In the genomic region with DNA sequence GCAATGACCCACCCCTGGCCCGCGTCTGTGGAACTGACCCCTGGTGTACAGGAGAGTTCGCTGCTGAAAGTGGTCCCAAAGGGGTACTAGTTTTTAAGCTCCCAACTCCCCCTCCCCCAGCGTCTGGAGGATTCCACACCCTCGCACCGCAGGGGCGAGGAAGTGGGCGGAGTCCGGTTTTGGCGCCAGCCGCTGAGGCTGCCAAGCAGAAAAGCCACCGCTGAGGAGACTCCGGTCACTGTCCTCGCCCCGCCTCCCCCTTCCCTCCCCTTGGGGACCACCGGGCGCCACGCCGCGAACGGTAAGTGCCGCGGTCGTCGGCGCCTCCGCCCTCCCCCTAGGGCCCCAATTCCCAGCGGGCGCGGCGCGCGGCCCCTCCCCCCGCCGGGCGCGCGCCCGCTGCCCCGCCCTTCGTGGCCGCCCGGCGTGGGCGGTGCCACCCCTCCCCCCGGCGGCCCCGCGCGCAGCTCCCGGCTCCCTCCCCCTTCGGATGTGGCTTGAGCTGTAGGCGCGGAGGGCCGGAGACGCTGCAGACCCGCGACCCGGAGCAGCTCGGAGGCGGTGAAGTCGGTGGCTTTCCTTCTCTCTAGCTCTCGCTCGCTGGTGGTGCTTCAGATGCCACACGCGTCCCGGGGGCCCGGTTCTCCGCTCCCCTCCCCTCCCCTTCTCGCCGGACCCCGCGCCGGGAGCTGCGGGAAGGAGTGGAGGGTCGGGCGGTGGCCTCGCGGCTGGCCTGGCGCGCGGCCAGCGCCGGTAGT, we compare ENCODE assay signal across 8 cellular contexts. TPM values are rescaled to one million over a fixed set of nuclear protein-coding genes. Genes with fewer than 3 reads are reported as not detected.
DNase-seq lines count a peak whose midpoint lies in the region; ATAC-seq, FAIRE-seq and TF ChIP-seq lines count a peak whose summit lies in the region.

A gene (plus strand): TSS at position 485 of the 758 bp plus-strand sequence. CDS start 1,254 bp downstream, outside the sequence.

- no peak for FAIRE-seq in H1 (lab: Jason Lieb, UNC)

- H4K8ac ChIP-seq in H1 (ENCODE audit: extremely low read depth, insufficient read depth, low read length), result peak within 1 kb of the TSS; percentile 100
- H4K8ac ChIP-seq in mesenchymal stem cell (ENCODE audit: low read length), result peak within 1 kb of the TSS; percentile 89

- H3K9ac ChIP-seq in H1 (replicated peaks in 1 of 4; ENCODE audit: extremely low read depth in 1 of 4, low read depth in 3 of 4, low read length in 3 of 4) (peak within 1 kb of the TSS; percentile 92 to 100 (median 100)), mesenchymal stem cell (ENCODE audit: low read length) (peak within 1 kb of the TSS; percentile 100)

- H3K79me1 ChIP-seq in H1 (ENCODE audit: low read depth, low read length), result no peaks in the 10 kb centered on the region
- H3K79me1 ChIP-seq in mesenchymal stem cell (replicated peaks; ENCODE audit: low read length, poor library complexity, severe bottlenecking), result no peaks in the 10 kb centered on the region

- H3K4me3 ChIP-seq in H1 (ENCODE audit: extremely low read depth in 1 of 4, insufficient read depth in 2 of 4, low read depth in 3 of 4, low read length in 4 of 4), result peak within 1 kb of the TSS; percentile 98 to 99 (median 98)
- H3K4me3 ChIP-seq in mesenchymal stem cell (ENCODE audit: insufficient read depth in 1 of 2, low read depth in 1 of 2, low read length in 2 of 2), result peak within 1 kb of the TSS; percentile 93 to 100

- H3K23ac ChIP-seq in H1 (ENCODE audit: insufficient read length), result no peak within 1 kb of the TSS
- peak within 1 kb of the TSS in 1 of 2 experiments; percentile 98 for H3K23ac ChIP-seq in mesenchymal stem cell (ENCODE audit: low read length in 2 of 2)

- peak within 1 kb of the TSS; percentile 96 for H3K4ac ChIP-seq in H1 (replicated peaks; ENCODE audit: insufficient read length, low read depth, low read length)
- H3K4ac ChIP-seq in mesenchymal stem cell (ENCODE audit: low read depth in 1 of 2, low read length in 2 of 2), result peak within 1 kb of the TSS; percentile 99 to 100

- DNase-seq in COLO668 (lab: John Stamatoyannopoulos, UW; ENCODE audit: unreplicated experiment) (peak; percentile 98), HT1080 (ENCODE audit: low read depth) (peak; percentile 87), NOMO-1 treated with DMSO at 0.1 percent for 48 hours (lab: John Stamatoyannopoulos, UW; ENCODE audit: unreplicated experiment) (peak; percentile 95), H1 (ENCODE audit: low read depth in 1 of 2, low spot score in 2 of 2) (peak; percentile 91 to 95), mesenchymal stem cell (peak; percentile 92)
- DNase-seq in activated CD8-positive, alpha-beta memory T cell treated with anti-CD3 and anti-CD28 coated beads for 4 hours (ENCODE audit: low read depth in 2 of 2), result peak; percentile 74 to 76
- peak; percentile 78 for DNase-seq in stimulated activated CD8-positive, alpha-beta memory T cell treated with anti-CD3 and anti-CD28 coated beads, Interleukin-12 subunit alpha, Interleukin-12 subunit beta, amount 100 ng/mL, for 4 hours (ENCODE audit: low read depth)

- H3K79me2 ChIP-seq in H1 (ENCODE audit: control insufficient read depth in 1 of 2, insufficient read depth in 2 of 2, low read length in 2 of 2), result peaks cover 62 to 89% of the 10 kb centered on the region in 2 experiments

- H3K27me3 ChIP-seq in H1 (replicated peaks in 1 of 4; ENCODE audit: control insufficient read depth in 3 of 4, extremely low read depth in 1 of 4, insufficient read depth in 3 of 4, low read length in 3 of 4) (no peaks in the 10 kb centered on the region), mesenchymal stem cell (ENCODE audit: control insufficient read depth in 1 of 2, insufficient read depth in 1 of 2, low read length in 2 of 2) (no peaks in the 10 kb centered on the region)

- no peak within 1 kb of the TSS for H2AFZ ChIP-seq in H1 (ENCODE audit: low read length)
- H2AFZ ChIP-seq in mesenchymal stem cell (ENCODE audit: low read depth, low read length), result no peak within 1 kb of the TSS

- peaks cover 3% of the 10 kb centered on the region; the same call in 1 of the 2 replicates for H3K23me2 ChIP-seq in H1 (ENCODE audit: low read depth, low read length)

- TF ChIP-seq RAD21 in H1 (IDR thresholded peaks at IDR 0.05 in 1 of 2, conservative IDR thresholded peaks at IDR 0.05 in 1 of 2; ENCODE audit: low read depth in 2 of 2, low read length in 2 of 2), result no peak

- H2BK15ac ChIP-seq in H1 (ENCODE audit: low read length), result peak within 1 kb of the TSS; percentile 47; the same call in 1 of the 2 replicates
- H2BK15ac ChIP-seq in mesenchymal stem cell (ENCODE audit: low read depth, poor library complexity, severe bottlenecking), result peak within 1 kb of the TSS; percentile 93

- POLR2A ChIA-PET in H1 (lab: Charles Lee; ENCODE audit: partially characterized antibody), result interaction anchor here (0.6 to 13.1 kb wide), 37 partner anchors 11 to 366 kb away, joined by 3 to 578 read pairs (median 4); a partner anchor contains a TSS

- peaks cover 19 to 44% of the 10 kb centered on the region in 2 experiments for H4K20me1 ChIP-seq in H1 (replicated peaks in 1 of 2; ENCODE audit: control insufficient read depth in 1 of 2, insufficient read depth in 2 of 2, low read length in 2 of 2)

- TF ChIP-seq CTCF in H1 (IDR thresholded peaks at IDR 0.05; ENCODE audit: control extremely low read depth in 1 of 3, insufficient read depth in 1 of 3, low read depth in 1 of 3, low read length in 3 of 3), result no peak

- no peak within 1 kb of the TSS; the same call in 1 of the 2 replicates for H2BK12ac ChIP-seq in H1 (ENCODE audit: low read depth, low read length)
- H2BK12ac ChIP-seq in mesenchymal stem cell (ENCODE audit: low read length in 2 of 2), result peak within 1 kb of the TSS; percentile 28 to 91

- peak within 1 kb of the TSS; percentile 97 for H3K56ac ChIP-seq in H1 (replicated peaks; ENCODE audit: insufficient read length, low read depth, low read length)

- H2AK5ac ChIP-seq in H1 (ENCODE audit: low read depth, low read length) (no peak within 1 kb of the TSS), mesenchymal stem cell (ENCODE audit: low read length, severe bottlenecking) (peak within 1 kb of the TSS; percentile 64)

- ATAC-seq in GM21360 (IDR thresholded peaks at IDR 0.05; ENCODE audit: unreplicated experiment), result peak; percentile 48

- H3K27ac ChIP-seq in H1 (ENCODE audit: low read depth, low read length), result peak within 1 kb of the TSS; percentile 99
- H3K27ac ChIP-seq in mesenchymal stem cell (ENCODE audit: low read length, poor library complexity, severe bottlenecking), result peak within 1 kb of the TSS; percentile 100

- peaks cover 10 to 51% (median 28%) of the 10 kb centered on the region in 4 experiments for H3K36me3 ChIP-seq in H1 (ENCODE audit: control insufficient read depth in 2 of 4, insufficient read depth in 4 of 4, low read length in 3 of 4)
- H3K36me3 ChIP-seq in mesenchymal stem cell (ENCODE audit: control insufficient read depth in 1 of 2, insufficient read depth in 2 of 2, low read depth in 1 of 2, low read length in 2 of 2), result peaks cover 0 to 48% of the 10 kb centered on the region in 2 experiments

- TF ChIP-seq POLR2A in H1 (IDR thresholded peaks at IDR 0.05; ENCODE audit: control extremely low read depth in 1 of 2, low read depth in 2 of 2, low read length in 2 of 2), result peak; percentile 73 to 78; a peak in 2 of 3 replicates

- H3K18ac ChIP-seq in H1 (ENCODE audit: extremely low read depth, low read length) (peak within 1 kb of the TSS; percentile 94), mesenchymal stem cell (ENCODE audit: low read depth in 1 of 2, low read length in 2 of 2) (peak within 1 kb of the TSS; percentile 99 to 100)

- H4K5ac ChIP-seq in H1 (ENCODE audit: insufficient read length, low read depth, low read length), result peak within 1 kb of the TSS; percentile 93

- TF ChIP-seq EP300 in H1 (IDR thresholded peaks at IDR 0.05; ENCODE audit: borderline replicate concordance in 1 of 2, low read depth in 2 of 2, low read length in 2 of 2), result peak in 1 of 2 experiments; percentile 13; a peak in 1 of 3 replicates

- H2BK5ac ChIP-seq in H1 (ENCODE audit: low read depth, low read length), result peak within 1 kb of the TSS; percentile 100
- H2BK5ac ChIP-seq in mesenchymal stem cell (ENCODE audit: low read depth, low read length, poor library complexity, severe bottlenecking), result peak within 1 kb of the TSS; percentile 95

- H3K4me1 ChIP-seq in H1 (replicated peaks in 1 of 4; ENCODE audit: control insufficient read depth in 3 of 4, insufficient read depth in 4 of 4, low read length in 3 of 4) (peaks cover 0 to 9% (median 3%) of the 10 kb centered on the region in 4 experiments; a peak in 3 of 7 replicates), mesenchymal stem cell (ENCODE audit: control insufficient read depth, insufficient read depth, low read depth, low read length) (peaks cover 3% of the 10 kb centered on the region)

- no peak within 1 kb of the TSS for H2BK20ac ChIP-seq in H1 (ENCODE audit: low read length)

- 7% methylated on average over 28 of the region's 84 CpGs; no CpG with 5 or more reads in 1 of the 2 experiments for WGBS in H1 (ENCODE audit: extremely low coverage in 1 of 2, insufficient coverage in 1 of 2, insufficient read length in 1 of 2, insufficient replicate concordance in 2 of 2, low coverage in 1 of 2, low lambda C conversion rate in 2 of 2, missing lambda C conversion rate in 1 of 2), 2 experiments
- 1% methylated on average over 57 of the region's 84 CpGs for WGBS in mesenchymal stem cell

- H3K4me2 ChIP-seq in H1 (ENCODE audit: insufficient read depth in 1 of 2, low read depth in 2 of 2, low read length in 2 of 2) (peak within 1 kb of the TSS; percentile 48 to 66), mesenchymal stem cell (ENCODE audit: low read length, poor library complexity, severe bottlenecking) (peak within 1 kb of the TSS; percentile 92)

- H3K9me3 ChIP-seq in H1 (ENCODE audit: insufficient read depth in 2 of 2, low read depth in 1 of 2, low read length in 1 of 2) (no peaks in the 10 kb centered on the region), mesenchymal stem cell (ENCODE audit: control insufficient read depth, low read length) (no peaks in the 10 kb centered on the region)

- H4K91ac ChIP-seq in H1 (replicated peaks; ENCODE audit: insufficient read length, low read length) (peak within 1 kb of the TSS; percentile 98), mesenchymal stem cell (ENCODE audit: low read length) (peak within 1 kb of the TSS; percentile 98)

- H3K14ac ChIP-seq in H1 (ENCODE audit: insufficient read length) (peak within 1 kb of the TSS; percentile 63), mesenchymal stem cell (ENCODE audit: low read length in 2 of 2) (peak within 1 kb of the TSS; percentile 76 to 91)

- CTCF ChIA-PET in H1 (lab: Charles Lee; ENCODE audit: partially characterized antibody), result interaction anchor here (0.6 to 0.8 kb wide), 2 partner anchors 10 to 33 kb away, joined by 3 read pairs; no protein-coding TSS in a partner anchor

- H2BK120ac ChIP-seq in H1 (replicated peaks; ENCODE audit: low read depth, low read length), result peak within 1 kb of the TSS; percentile 92
- H2BK120ac ChIP-seq in mesenchymal stem cell (ENCODE audit: low read depth, low read length), result peak within 1 kb of the TSS; percentile 98

RNA-seq across cellular contexts. Expression of the gene that starts here (rescaled TPM):
- 201 and 202 TPM in 2 replicates for total RNA-seq in HT1080 (2014; rRNA removed; shearing (Covaris generic))
- polyA plus RNA-seq in HT1080 (2015; cell fraction: cytosol; rRNA removed), result 269 and 278 TPM in 2 replicates
- polyA plus RNA-seq in HT1080 (2015; cell fraction: nucleus; rRNA removed), result 249 and 274 TPM in 2 replicates
- total RNA-seq in H1 (2021; fragmentation: NEBNext Ultra II Directional; extraction: Animal tissue kit (Norgen Biotek cat#: 25700)), result 252 and 258 TPM in 2 replicates
- polyA plus RNA-seq in H1 (2011; rRNA removed), result 48.7 and 71.3 TPM in 2 replicates
- polyA plus RNA-seq in H1 (2011; cell fraction: cytosol; rRNA removed), result 108 TPM
- 30.8 TPM for polyA plus RNA-seq in H1 (2011; cell fraction: nucleus; rRNA removed)
- polyA plus RNA-seq in H1 (2012, experiment 1 of 2), result 126 to 242 TPM (median 134 TPM) in 4 replicates
- polyA plus RNA-seq in H1 (2012, experiment 2 of 2), result 21.1 TPM
- 208 TPM for polyA plus RNA-seq in H1 (2013, experiment 1 of 2)
- polyA plus RNA-seq in H1 (2013, experiment 2 of 2), result 214 TPM
- polyA minus RNA-seq in H1 (2011; rRNA and poly(A)+ RNA removed), result 30.5 and 38.3 TPM in 2 replicates
- polyA minus RNA-seq in H1 (2011; cell fraction: cytosol; rRNA and poly(A)+ RNA removed), result 47.8 TPM
- 130 TPM for polyA minus RNA-seq in H1 (2011; cell fraction: nucleus; rRNA and poly(A)+ RNA removed)
- polyA plus RNA-seq in mesenchymal stem cell (2013, experiment 1 of 2), result 144 TPM
- polyA plus RNA-seq in mesenchymal stem cell (2013, experiment 2 of 2), result 150 TPM

Comparison
In these comparisons a context has a peak if more than half of its experiments do, and no peak if none do; other contexts are left out.
1. Peak in every context shown above with its lines: DNase-seq, ATAC-seq, H3K4me3 ChIP-seq and H3K27ac ChIP-seq.